2 cellular contexts compared by ENCODE assay signal in genomic region chr6:11596640-11597237, GRCh38.
A peak's percentile ranks its signal among the peaks of the same experiment; 100 is the strongest.
TF ChIP-seq lines count a peak whose summit lies in the region.

No MANE protein-coding gene starts in this region.

TF ChIP-seq in A549, 52 proteins besides CTCF, POLR2A, EP300 and RAD21:
- no peak for TF ChIP-seq HEYL (CRISPR knock-in tag; IDR thresholded peaks at IDR 0.05)
- TF ChIP-seq MAFK (IDR thresholded peaks at IDR 0.05; ENCODE audit: partially characterized antibody) = peak; percentile 51
TF ChIP-seq in A549: peak in this region for 1.

TF ChIP-seq in IMR-90, 13 proteins besides CTCF, POLR2A, EP300 and RAD21:
- TF ChIP-seq RFX5 (IDR thresholded peaks at IDR 0.05; ENCODE audit: low read depth, low read length) (no peak), MAFK (IDR thresholded peaks at IDR 0.05; ENCODE audit: low read depth, low read length) (peak; percentile 63), RCOR1 (IDR thresholded peaks at IDR 0.05; ENCODE audit: insufficient replicate concordance, low read length) (no peak), CEBPB (IDR thresholded peaks at IDR 0.05; ENCODE audit: low read depth, low read length) (no peak), NFE2L2 (IDR thresholded peaks at IDR 0.05; ENCODE audit: low read depth, low read length) (no peak), FOS (IDR thresholded peaks at IDR 0.05; ENCODE audit: low read depth, low read length) (no peak)
